In genomic region chr1:115977481-115978258, GRCh38 we compare ENCODE assay signal across 8 cellular contexts. TPM values are rescaled to one million over a fixed set of nuclear protein-coding genes. Genes with fewer than 3 reads are reported as not detected.
DNase-seq lines count a peak whose midpoint lies in the region; ATAC-seq and TF ChIP-seq lines count a peak whose summit lies in the region.

No MANE protein-coding gene starts in this region.

- DNase-seq in activated T-cell treated with anti-CD3 and anti-CD28 coated beads, Interleukin-2, amount 50 U/mL, for 4 hours = no peak
- DNase-seq in activated T-cell treated with anti-CD3 and anti-CD28 coated beads, Interleukin-2, amount 50 U/mL, for 48 hours = no peak
- DNase-seq in WTC11 (ENCODE audit: low spot score) (no peak), right atrium auricular region (ENCODE audit: low spot score) (no peak), DMS 273 (lab: John Stamatoyannopoulos, UW; ENCODE audit: unreplicated experiment) (no peak)

- peak overlapping the region; percentile 59 for H3K4me3 Mint-ChIP-seq in activated T-cell treated with anti-CD3 and anti-CD28 coated beads, Interleukin-2, amount 50 U/mL, for 4 hours
- peak overlapping the region; percentile 72 for H3K4me3 Mint-ChIP-seq in WTC11

- POLR2A ChIA-PET in WTC11 (lab: Charles Lee) = interaction anchor here (1.4 kb wide), 1 partner anchor 138 kb away, joined by 4 read pairs; no protein-coding TSS in a partner anchor

- TF ChIP-seq CTCF in WTC11 (IDR thresholded peaks at IDR 0.05) = no peak
- TF ChIP-seq CTCF in right atrium auricular region (IDR thresholded peaks at IDR 0.05) = no peak

- peak overlapping the region; percentile 79 to 84 for H3K27ac ChIP-seq in right atrium auricular region

- H3K27me3 ChIP-seq in right atrium auricular region = no peaks in the 10 kb centered on the region
- H3K27me3 ChIP-seq in skeletal muscle satellite cell (ENCODE audit: control insufficient read depth, insufficient read depth, low read length) = no peaks in the 10 kb centered on the region

- peak overlapping the region; percentile 85 for H3K9ac ChIP-seq in skeletal muscle satellite cell (ENCODE audit: low read depth, low read length)

- no peaks in the 10 kb centered on the region for H3K36me3 ChIP-seq in right atrium auricular region
- H3K36me3 ChIP-seq in skeletal muscle satellite cell (ENCODE audit: insufficient read depth, low read length) = no peaks in the 10 kb centered on the region

- ATAC-seq in activated T-cell treated with anti-CD3 and anti-CD28 coated beads, Interleukin-2, amount 50 U/mL, for 4 hours = no peak
- ATAC-seq in WTC11 (no peak), HG02623 (IDR thresholded peaks at IDR 0.05; ENCODE audit: unreplicated experiment) (no peak), HG02973 (IDR thresholded peaks at IDR 0.05; ENCODE audit: unreplicated experiment) (no peak)

- CTCF ChIA-PET in WTC11 (lab: Charles Lee) = interaction anchor here (0.9 to 1.9 kb wide), 5 partner anchors 43 to 260 kb away, joined by 3 to 8 read pairs (median 3); no protein-coding TSS in a partner anchor

- peaks cover 7% of the 10 kb centered on the region for H3K4me1 Mint-ChIP-seq in activated T-cell treated with anti-CD3 and anti-CD28 coated beads, Interleukin-2, amount 50 U/mL, for 4 hours (ENCODE audit: low read depth)
- peaks cover 34% of the 10 kb centered on the region for H3K4me1 Mint-ChIP-seq in WTC11

- H3K4me1 ChIP-seq in right atrium auricular region = peaks cover 0 to 25% of the 10 kb centered on the region in 2 donors
- peaks cover 17% of the 10 kb centered on the region for H3K4me1 ChIP-seq in skeletal muscle satellite cell (ENCODE audit: control insufficient read depth, insufficient read depth, low read length)

- H3K9me3 ChIP-seq in right atrium auricular region (no peaks in the 10 kb centered on the region), skeletal muscle satellite cell (replicated peaks; ENCODE audit: low read length) (no peaks in the 10 kb centered on the region)

- no peaks in the 10 kb centered on the region for H3K9me3 Mint-ChIP-seq in activated T-cell treated with anti-CD3 and anti-CD28 coated beads, Interleukin-2, amount 50 U/mL, for 4 hours
- H3K9me3 Mint-ChIP-seq in WTC11 = no peaks in the 10 kb centered on the region

- peak overlapping the region; percentile 70 to 77 for H3K4me3 ChIP-seq in right atrium auricular region
- peak overlapping the region; percentile 81 for H3K4me3 ChIP-seq in skeletal muscle satellite cell (ENCODE audit: low read length)

- H3K27me3 Mint-ChIP-seq in activated T-cell treated with anti-CD3 and anti-CD28 coated beads, Interleukin-2, amount 50 U/mL, for 4 hours (ENCODE audit: low read depth) = peaks cover 39% of the 10 kb centered on the region
- no peaks in the 10 kb centered on the region for H3K27me3 Mint-ChIP-seq in WTC11 (ENCODE audit: low read depth)

- no peaks in the 10 kb centered on the region for H3K36me3 Mint-ChIP-seq in activated T-cell treated with anti-CD3 and anti-CD28 coated beads, Interleukin-2, amount 50 U/mL, for 4 hours (ENCODE audit: insufficient read depth)
- no peaks in the 10 kb centered on the region for H3K36me3 Mint-ChIP-seq in WTC11

- peak overlapping the region; percentile 2; the same call in 1 of the 2 replicates for H3K27ac Mint-ChIP-seq in WTC11

- H3K4me2 ChIP-seq in skeletal muscle satellite cell (ENCODE audit: low read length) = peak overlapping the region; percentile 94

TF ChIP-seq in WTC11, 78 proteins besides CTCF, POLR2A, EP300 and RAD21:
- TF ChIP-seq GABPB1 (CRISPR knock-in tag; IDR thresholded peaks at IDR 0.05) (peak; percentile 92), ZNF281 (CRISPR knock-in tag; IDR thresholded peaks at IDR 0.05) (no peak), ZNF532 (CRISPR knock-in tag; IDR thresholded peaks at IDR 0.05; ENCODE audit: borderline replicate concordance) (no peak)
TF ChIP-seq in WTC11: peak in this region for 1.

RNA-seq across cellular contexts. Expression of gene SLC22A15, which starts 1.4 kb away (rescaled TPM):
- total RNA-seq in activated T-cell treated with anti-CD3 and anti-CD28 coated beads, Interleukin-2, amount 50 U/mL, for 4 hours = under 1 TPM; 0.05 to 0.55 (median 0.08) TPM
- total RNA-seq in WTC11 (2021) = 3.5 to 4.5 TPM (median 4.3 TPM) in 3 replicates
- 10 to 100 TPM in 1 of 2 donors, 1 to 10 TPM in 1; 3.9 to 10.1 TPM for total RNA-seq in right atrium auricular region
- total RNA-seq in skeletal muscle satellite cell (2012; rRNA removed) = 4.2 and 7.4 TPM in 2 replicates
